ENCODE assay signal across 31 cellular contexts in the genomic region with DNA sequence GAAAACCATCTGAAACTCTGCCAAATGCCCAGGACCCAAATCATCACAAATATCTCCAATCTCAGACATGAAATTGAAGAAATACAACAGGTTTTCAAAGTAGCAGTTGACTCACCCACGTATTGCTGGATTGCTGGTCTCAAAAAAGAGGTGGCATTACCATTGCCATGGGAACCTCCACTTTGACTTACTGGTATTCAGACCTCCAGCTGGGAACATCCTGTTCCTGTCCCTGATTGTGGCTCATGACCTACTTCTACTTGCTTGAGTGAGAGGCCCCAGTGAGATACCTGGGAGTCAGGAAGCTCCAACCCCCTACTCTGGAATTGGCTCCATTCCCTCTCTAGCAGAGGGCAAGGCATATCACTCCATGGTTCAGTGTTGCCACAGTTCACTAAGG.
DNase-seq lines count a peak whose midpoint lies in the region; ATAC-seq and TF ChIP-seq lines count a peak whose summit lies in the region.
"Had no signal": no experiment of that assay in that cellular context is flagged by ENCODE, and none has a peak within 500 bp of the region (broad histone marks: within the 10 kb centered on the region; RNA-seq: fewer than 3 reads in every experiment).

No MANE protein-coding gene starts in this region.

- no peak for ATAC-seq in HG02759 (IDR thresholded peaks at IDR 0.05; ENCODE audit: unreplicated experiment)
- ATAC-seq: body of pancreas; lower lobe of right lung; mucosa of descending colon; natural killer cell; stimulated activated naive CD8-positive, alpha-beta T cell treated with anti-CD3 and anti-CD28 coated beads, Interleukin-15, Interleukin-2, amounts not matched to agents 100 U/mL and 50 U/mL, for 24 hours had no signal

- TF ChIP-seq CTCF in endodermal cell (conservative IDR thresholded peaks at IDR 0.05): no peak
- no peak for TF ChIP-seq CTCF in MM.1S (IDR thresholded peaks at IDR 0.05; ENCODE audit: low read length)
- no peak for TF ChIP-seq CTCF in GM10266 (IDR thresholded peaks at IDR 0.05; ENCODE audit: control insufficient read depth, insufficient read depth, low read depth, missing control alignments)

- no peak overlapping the region for H3K4me3 ChIP-seq in endodermal cell (ENCODE audit: low read length)
- H3K4me3 ChIP-seq in skeletal muscle cell (ENCODE audit: low read depth, low read length): no peak overlapping the region
- no peak overlapping the region for H3K4me3 ChIP-seq in MM.1S (ENCODE audit: low read length)
- H3K4me3 ChIP-seq: body of pancreas, esophagus muscularis mucosa, lower lobe of right lung, mucosa of descending colon, smooth muscle cell, thoracic aorta had no signal

- no peak overlapping the region for H3K27ac Mint-ChIP-seq in endodermal cell
- H3K27ac Mint-ChIP-seq: activated CD4-positive, alpha-beta memory T cell treated with anti-CD3 and anti-CD28 coated beads, Interleukin-2, amount 10 ng/mL, durations not matched to agents 7 days and 5 days; activated naive CD4-positive, alpha-beta T cell treated with anti-CD3 and anti-CD28 coated beads for 36 hours; natural killer cell had no signal

- H3K4me1 ChIP-seq in endodermal cell (ENCODE audit: control insufficient read depth, insufficient read depth, low read length): peaks cover 15% of the 10 kb centered on the region
- no peaks in the 10 kb centered on the region for H3K4me1 ChIP-seq in MM.1S (ENCODE audit: low read length)
- H3K4me1 ChIP-seq: body of pancreas had no signal

- peaks cover 25% of the 10 kb centered on the region for H3K4me1 Mint-ChIP-seq in endodermal cell
- H3K4me1 Mint-ChIP-seq: activated CD4-positive, alpha-beta memory T cell treated with anti-CD3 and anti-CD28 coated beads, Interleukin-2, amount 10 ng/mL, durations not matched to agents 7 days and 5 days; natural killer cell had no signal

- no peaks in the 10 kb centered on the region for H4K20me1 ChIP-seq in MM.1S (ENCODE audit: insufficient read depth, low read length)

- H3K36me3 Mint-ChIP-seq in endodermal cell (ENCODE audit: low read depth): peaks cover 1% of the 10 kb centered on the region
- H3K36me3 Mint-ChIP-seq: natural killer cell had no signal

- H3K9me2 ChIP-seq in MM.1S (replicated peaks; ENCODE audit: insufficient read depth, low read length): no peaks in the 10 kb centered on the region

- H3K9me3 ChIP-seq in endodermal cell (ENCODE audit: control insufficient read depth, low read length) (no peaks in the 10 kb centered on the region), MM.1S (replicated peaks; ENCODE audit: insufficient read depth, low read length) (no peaks in the 10 kb centered on the region)
- H3K9me3 ChIP-seq: body of pancreas, esophagus muscularis mucosa, lower lobe of right lung, mucosa of descending colon, thoracic aorta had no signal

- H3K4me2 ChIP-seq in MM.1S (ENCODE audit: low read depth, low read length): no peak overlapping the region
- H3K4me2 ChIP-seq: smooth muscle cell had no signal

- no peak overlapping the region for H2AFZ ChIP-seq in MM.1S (ENCODE audit: low read length)

- no peak overlapping the region for H3K9ac ChIP-seq in endodermal cell (ENCODE audit: extremely low read depth, low read length, poor library complexity, severe bottlenecking)
- no peak overlapping the region for H3K9ac ChIP-seq in MM.1S (ENCODE audit: low read length)

- H3K27ac ChIP-seq in endodermal cell (ENCODE audit: low read depth, low read length): no peak overlapping the region
- no peak overlapping the region for H3K27ac ChIP-seq in MM.1S (ENCODE audit: low read length)
- H3K27ac ChIP-seq: body of pancreas, esophagus muscularis mucosa, lower lobe of right lung, thoracic aorta had no signal

- H3K4me3 Mint-ChIP-seq in endodermal cell: no peak overlapping the region
- H3K4me3 Mint-ChIP-seq: activated CD4-positive, alpha-beta memory T cell treated with anti-CD3 and anti-CD28 coated beads, Interleukin-2, amount 10 ng/mL, durations not matched to agents 7 days and 5 days; activated naive CD4-positive, alpha-beta T cell treated with anti-CD3 and anti-CD28 coated beads for 36 hours; natural killer cell had no signal

- H3K27me3 ChIP-seq in endodermal cell (ENCODE audit: control insufficient read depth, insufficient read depth, low read length, poor library complexity, severe bottlenecking) (no peaks in the 10 kb centered on the region), MM.1S (replicated peaks; ENCODE audit: insufficient read depth, low read length) (no peaks in the 10 kb centered on the region)
- H3K27me3 ChIP-seq: body of pancreas, esophagus muscularis mucosa had no signal

- peaks cover 4% of the 10 kb centered on the region for H3K9me3 Mint-ChIP-seq in endodermal cell
- H3K9me3 Mint-ChIP-seq: activated CD4-positive, alpha-beta memory T cell treated with anti-CD3 and anti-CD28 coated beads, Interleukin-2, amount 10 ng/mL, durations not matched to agents 7 days and 5 days; activated naive CD4-positive, alpha-beta T cell treated with anti-CD3 and anti-CD28 coated beads for 36 hours; natural killer cell had no signal

- no peaks in the 10 kb centered on the region for H3F3A ChIP-seq in MM.1S (ENCODE audit: insufficient read depth, low read length)

- WGBS in endodermal cell (ENCODE audit: insufficient coverage in 1 of 2, insufficient read length in 1 of 2), 2 experiments: 68 to 80% methylated on average over 1 of the region's 1 CpG

- peaks cover 4% of the 10 kb centered on the region for H3K27me3 Mint-ChIP-seq in endodermal cell (ENCODE audit: insufficient read depth)

- peak; percentile 66 for DNase-seq in NCI-H146 (lab: John Stamatoyannopoulos, UW)
- DNase-seq in NCI-H146 treated with DMSO at 0.1 percent for 48 hours (lab: John Stamatoyannopoulos, UW; ENCODE audit: unreplicated experiment): no peak
- DNase-seq in HT1080 (ENCODE audit: low read depth): peak; percentile 74
- peak; percentile 72 for DNase-seq in endodermal cell
- DNase-seq in skeletal muscle cell (ENCODE audit: low read depth): peak; percentile 17
- no peak for DNase-seq in MM.1S
- DNase-seq in GM10266 (ENCODE audit: extremely low spot score): no peak
- DNase-seq: activated CD4-positive, alpha-beta memory T cell treated with anti-CD3 and anti-CD28 coated beads, Interleukin-2, amount 10 ng/mL, durations not matched to agents 7 days and 5 days; activated CD4-positive, CD25-positive, alpha-beta regulatory T cell treated with anti-CD3 and anti-CD28 coated beads, Interleukin-2, amount 50 U/mL, for 72 hours; activated naive CD4-positive, alpha-beta T cell treated with anti-CD3 and anti-CD28 coated beads for 36 hours; Calu3; cerebellar nuclear complex; foreskin fibroblast; HCEC 1CT; head of caudate nucleus; lower lobe of right lung; mucosa of descending colon; natural killer cell; NCI-H1092; NCI-H1930; NCI-H526 treated with DMSO at 0.1 percent for 48 hours; retina; SHP77; stimulated activated CD4-positive, alpha-beta T cell treated with anti-CD3 and anti-CD28 coated beads, Interleukin-1b, Interleukin-23, amount 100 ng/mL, for 48 hours; stimulated activated naive CD8-positive, alpha-beta T cell treated with anti-CD3 and anti-CD28 coated beads, Interleukin-15, Interleukin-2, amounts not matched to agents 100 U/mL and 50 U/mL, for 24 hours; T-helper 2 cell had no signal

- H3K79me2 ChIP-seq in MM.1S (ENCODE audit: low read length): no peaks in the 10 kb centered on the region

- H3K36me3 ChIP-seq in endodermal cell (ENCODE audit: control insufficient read depth, insufficient read depth, low read length): no peaks in the 10 kb centered on the region
- no peaks in the 10 kb centered on the region for H3K36me3 ChIP-seq in MM.1S (replicated peaks; ENCODE audit: insufficient read depth, low read length)
- H3K36me3 ChIP-seq: esophagus muscularis mucosa, lower lobe of right lung, thoracic aorta had no signal

Comparison
In these comparisons a context has a peak if more than half of its experiments do, and no peak if none do; other contexts are left out.
1. DNase-seq: peak in NCI-H146 (single experiment), HT1080 (single experiment), endodermal cell (single experiment) and skeletal muscle cell (single experiment); none in NCI-H146 treated with DMSO at 0.1 percent for 48 hours (single experiment), MM.1S (single experiment) and GM10266 (single experiment).